22 cellular contexts compared by ENCODE assay signal in the genomic region with DNA sequence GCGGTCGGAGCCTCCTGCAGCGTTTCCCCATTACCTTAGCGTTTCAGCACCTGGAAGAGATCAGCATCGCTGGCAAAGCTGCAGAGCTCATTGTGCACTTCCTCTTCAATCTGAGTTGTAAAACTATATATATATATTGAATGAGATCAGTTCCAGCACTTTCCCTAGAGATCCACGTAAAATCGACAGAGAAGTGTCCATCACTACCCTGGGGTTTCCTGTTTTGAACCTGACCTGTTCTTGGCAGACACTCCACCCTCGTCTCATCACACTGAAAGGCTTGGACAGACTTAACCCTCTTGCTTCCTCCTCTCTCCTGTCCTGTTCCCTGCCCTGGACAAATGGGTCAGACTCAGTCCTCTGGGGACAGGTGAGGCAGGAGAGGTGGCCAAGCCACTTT.
A peak's percentile ranks its signal among the peaks of the same experiment; 100 is the strongest.
DNase-seq lines count a peak whose midpoint lies in the region; ATAC-seq and TF ChIP-seq lines count a peak whose summit lies in the region.
"Had no signal": no experiment of that assay in that cellular context is flagged by ENCODE, and none has a peak within 500 bp of the region (broad histone marks: within the 10 kb centered on the region; RNA-seq: fewer than 3 reads in every experiment).

No MANE protein-coding gene starts in this region.

- no peaks in the 10 kb centered on the region for H3K36me3 ChIP-seq in neural progenitor cell
- H3K36me3 ChIP-seq in body of pancreas (replicated peaks in 1 of 2; ENCODE audit: insufficient read depth in 1 of 2, low read depth in 2 of 2), result no peaks in the 10 kb centered on the region
- H3K36me3 ChIP-seq: stomach had no signal

- H3K36me3 Mint-ChIP-seq in dendritic cell treated with granulocyte-macrophage colony-stimulating factor and Interleukin-4, amounts not matched to agents 40 ng/mL and 50 ng/mL, for 4 days (ENCODE audit: low read depth), result peaks cover 30% of the 10 kb centered on the region
- H3K36me3 Mint-ChIP-seq in neural progenitor cell (no peaks in the 10 kb centered on the region), endothelial cell (ENCODE audit: low read depth, unreplicated experiment) (no peaks in the 10 kb centered on the region)

- no peaks in the 10 kb centered on the region for H3F3A ChIP-seq in neural progenitor cell (ENCODE audit: low read depth)

- no peaks in the 10 kb centered on the region for H3K9me3 Mint-ChIP-seq in dendritic cell treated with granulocyte-macrophage colony-stimulating factor and Interleukin-4, amounts not matched to agents 40 ng/mL and 50 ng/mL, for 4 days
- H3K9me3 Mint-ChIP-seq in neural progenitor cell, result peaks cover 10% of the 10 kb centered on the region
- H3K9me3 Mint-ChIP-seq in endothelial cell (ENCODE audit: unreplicated experiment), result no peaks in the 10 kb centered on the region

- H3K4me3 ChIP-seq in neural progenitor cell (no peak overlapping the region), body of pancreas (no peak overlapping the region)
- H3K4me3 ChIP-seq: lung, smooth muscle cell, stomach had no signal

- H3K27ac Mint-ChIP-seq in dendritic cell treated with granulocyte-macrophage colony-stimulating factor and Interleukin-4, amounts not matched to agents 40 ng/mL and 50 ng/mL, for 4 days, result peak overlapping the region; percentile 61
- H3K27ac Mint-ChIP-seq in neural progenitor cell (peak overlapping the region; percentile 87), endothelial cell (ENCODE audit: unreplicated experiment) (no peak overlapping the region)
- H3K27ac Mint-ChIP-seq: activated naive CD4-positive, alpha-beta T cell treated with anti-CD3 and anti-CD28 coated beads, Interleukin-2, amount 50 U/mL, for 24 hours; B cell had no signal

- H3K4me1 Mint-ChIP-seq in dendritic cell treated with granulocyte-macrophage colony-stimulating factor and Interleukin-4, amounts not matched to agents 40 ng/mL and 50 ng/mL, for 4 days (ENCODE audit: low read depth), result peaks cover 67% of the 10 kb centered on the region
- H3K4me1 Mint-ChIP-seq in neural progenitor cell (peaks cover 6% of the 10 kb centered on the region), endothelial cell (ENCODE audit: unreplicated experiment) (peaks cover 12% of the 10 kb centered on the region)
- H3K4me1 Mint-ChIP-seq: B cell had no signal

- no peaks in the 10 kb centered on the region for H3K4me1 ChIP-seq in neural progenitor cell
- H3K4me1 ChIP-seq in body of pancreas, result no peaks in the 10 kb centered on the region

- TF ChIP-seq CTCF in neural progenitor cell (IDR thresholded peaks at IDR 0.05), result no peak
- no peak for TF ChIP-seq CTCF in endothelial cell (IDR thresholded peaks at IDR 0.05; ENCODE audit: unreplicated experiment)
- no peak for TF ChIP-seq CTCF in body of pancreas (IDR thresholded peaks at IDR 0.05)

- H3K4me3 Mint-ChIP-seq in dendritic cell treated with granulocyte-macrophage colony-stimulating factor and Interleukin-4, amounts not matched to agents 40 ng/mL and 50 ng/mL, for 4 days, result no peak overlapping the region
- H3K4me3 Mint-ChIP-seq in neural progenitor cell (no peak overlapping the region), endothelial cell (ENCODE audit: unreplicated experiment) (no peak overlapping the region)
- H3K4me3 Mint-ChIP-seq: activated naive CD4-positive, alpha-beta T cell treated with anti-CD3 and anti-CD28 coated beads, Interleukin-2, amount 50 U/mL, for 24 hours; B cell; naive B cell had no signal

- 61 to 70% methylated on average over 8 of the region's 8 CpGs for WGBS in body of pancreas, 2 donors

- H3K27me3 ChIP-seq in neural progenitor cell (no peaks in the 10 kb centered on the region), body of pancreas (no peaks in the 10 kb centered on the region)
- H3K27me3 ChIP-seq: stomach had no signal

- H3K27ac ChIP-seq in neural progenitor cell (no peak overlapping the region), body of pancreas (no peak overlapping the region)

- DNase-seq in NCI-H1092 treated with DMSO at 0.1 percent for 48 hours (lab: John Stamatoyannopoulos, UW) (peak; percentile 34), NCI-H1092 (lab: John Stamatoyannopoulos, UW) (no peak), DMS53 treated with DMSO at 0.1 percent for 48 hours (lab: John Stamatoyannopoulos, UW; ENCODE audit: unreplicated experiment) (peak; percentile 95), neural progenitor cell (ENCODE audit: low spot score) (no peak), endothelial cell (ENCODE audit: low spot score) (no peak), C1 segment of cervical spinal cord (lab: John Stamatoyannopoulos, UW) (no peak), body of pancreas (no peak)
- DNase-seq: 8988T; activated CD4-positive, alpha-beta T cell treated with anti-CD3 and anti-CD28 coated beads, Interleukin-2, amount 50 U/mL, for 48 hours; activated T-cell treated with anti-CD3 and anti-CD28 coated beads, Interleukin-2, amount 50 U/mL, for 1 hour; H7; naive B cell; NCI-H1436; NCI-H526; SIG-M5; stimulated activated CD4-positive, alpha-beta T cell treated with anti-CD3 and anti-CD28 coated beads, Interleukin-4, amount 100 ng/mL, for 1 hour; stomach had no signal

- no peak for ATAC-seq in body of pancreas

- H3K79me2 ChIP-seq in neural progenitor cell (ENCODE audit: low read depth), result no peaks in the 10 kb centered on the region

- no peak for TF ChIP-seq POLR2A in body of pancreas (IDR thresholded peaks at IDR 0.05)

- H3K9me3 ChIP-seq in neural progenitor cell (ENCODE audit: low read depth) (peaks cover 3% of the 10 kb centered on the region), body of pancreas (no peaks in the 10 kb centered on the region)
- H3K9me3 ChIP-seq: stomach had no signal

- peaks cover 4% of the 10 kb centered on the region for H3K27me3 Mint-ChIP-seq in dendritic cell treated with granulocyte-macrophage colony-stimulating factor and Interleukin-4, amounts not matched to agents 40 ng/mL and 50 ng/mL, for 4 days
- peaks cover 5% of the 10 kb centered on the region for H3K27me3 Mint-ChIP-seq in neural progenitor cell (ENCODE audit: insufficient read depth, low read depth)
- peaks cover 1% of the 10 kb centered on the region for H3K27me3 Mint-ChIP-seq in endothelial cell (ENCODE audit: unreplicated experiment)
- H3K27me3 Mint-ChIP-seq: activated naive CD4-positive, alpha-beta T cell treated with anti-CD3 and anti-CD28 coated beads, Interleukin-2, amount 50 U/mL, for 24 hours had no signal

- no peaks in the 10 kb centered on the region for H4K20me1 ChIP-seq in neural progenitor cell (ENCODE audit: low read depth)

- H3K4me2 ChIP-seq in neural progenitor cell, result no peak overlapping the region
- H3K4me2 ChIP-seq: smooth muscle cell had no signal

- H2AFZ ChIP-seq in neural progenitor cell (replicated peaks), result no peak overlapping the region

- intact Hi-C loops in dendritic cell treated with granulocyte-macrophage colony-stimulating factor and Interleukin-4, amounts not matched to agents 40 ng/mL and 50 ng/mL, for 4 days (cut with micrococcal nuclease), result no loop called here
- intact Hi-C loops in body of pancreas (cut with DNase I), result no loop called here

- no peak overlapping the region for H3K9ac ChIP-seq in neural progenitor cell

Comparison
In these comparisons a context has a peak if more than half of its experiments do, and no peak if none do; other contexts are left out.
1. DNase-seq: peak in NCI-H1092 treated with DMSO at 0.1 percent for 48 hours (single experiment) and DMS53 treated with DMSO at 0.1 percent for 48 hours (single experiment); none in NCI-H1092 (single experiment), neural progenitor cell (single experiment), endothelial cell (single experiment), C1 segment of cervical spinal cord (0 of 14) and body of pancreas (0 of 4).